In the genomic region with DNA sequence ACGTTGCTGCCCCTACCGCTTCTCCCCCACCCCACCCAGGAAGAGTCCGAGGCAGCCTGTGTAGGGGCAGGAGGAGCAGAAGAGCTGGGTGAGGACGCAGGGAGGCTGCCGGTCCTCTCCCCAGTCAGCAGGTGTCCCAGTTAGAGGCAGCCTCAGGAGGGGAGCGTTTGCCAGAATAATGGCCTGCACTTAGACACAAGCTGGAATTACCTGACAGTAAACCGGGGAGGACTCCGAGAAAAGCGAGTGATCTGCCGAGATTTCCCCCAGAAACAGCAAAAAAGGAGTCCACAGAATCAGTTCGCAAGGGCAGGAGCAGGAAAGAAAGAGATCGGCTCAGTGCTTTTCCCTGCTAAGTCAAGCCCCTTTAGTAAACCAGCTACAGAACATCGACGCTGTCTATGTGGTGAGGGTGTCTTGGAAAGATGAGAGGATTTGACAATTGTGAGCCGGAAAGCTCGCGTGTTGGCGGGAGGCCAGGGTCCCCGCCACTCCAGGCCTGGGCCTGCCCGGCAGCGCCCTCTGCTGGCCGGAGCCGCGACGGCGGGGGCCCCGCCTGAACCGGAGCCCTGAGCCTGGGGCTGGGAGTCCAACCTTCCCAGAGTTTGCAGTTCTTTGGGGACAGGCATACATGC, we compare ENCODE assay signal across 7 cellular contexts. TPM values are rescaled to one million over a fixed set of nuclear protein-coding genes. Genes with fewer than 3 reads are reported as not detected.
DNase-seq lines count a peak whose midpoint lies in the region; ATAC-seq, FAIRE-seq and TF ChIP-seq lines count a peak whose summit lies in the region.

No MANE protein-coding gene starts in this region.

- TF ChIP-seq POLR2A in H1 (IDR thresholded peaks at IDR 0.05; ENCODE audit: control extremely low read depth in 1 of 2, low read depth in 2 of 2, low read length in 2 of 2) = no peak

- peak; percentile 69 for ATAC-seq in GM18498 (IDR thresholded peaks at IDR 0.05; ENCODE audit: unreplicated experiment)
- ATAC-seq in HG03571 (IDR thresholded peaks at IDR 0.05; ENCODE audit: unreplicated experiment) = peak; percentile 69

- no peak overlapping the region; a peak in 1 of 7 replicates for H3K9ac ChIP-seq in H1 (replicated peaks in 1 of 4; ENCODE audit: extremely low read depth in 1 of 4, low read depth in 3 of 4, low read length in 3 of 4)

- H3K4ac ChIP-seq in H1 (replicated peaks; ENCODE audit: insufficient read length, low read depth, low read length) = no peak overlapping the region

- POLR2A ChIA-PET in H1 (lab: Charles Lee; ENCODE audit: partially characterized antibody) = interaction anchor here (0.6 to 1.8 kb wide), 6 partner anchors 9 to 168 kb away, joined by 3 to 5 read pairs (median 4); a partner anchor contains a TSS

- H4K91ac ChIP-seq in H1 (replicated peaks; ENCODE audit: insufficient read length, low read length) = no peak overlapping the region

- no peak overlapping the region for H3K56ac ChIP-seq in H1 (replicated peaks; ENCODE audit: insufficient read length, low read depth, low read length)

- peaks cover 2% of the 10 kb centered on the region; the same call in 1 of the 2 replicates for H3K23me2 ChIP-seq in H1 (ENCODE audit: low read depth, low read length)

- H2AK5ac ChIP-seq in H1 (ENCODE audit: low read depth, low read length) = no peak overlapping the region

- H2BK12ac ChIP-seq in H1 (ENCODE audit: low read depth, low read length) = no peak overlapping the region

- 26% methylated on average over 26 of the region's 28 CpGs; no CpG with 5 or more reads in 1 of the 2 experiments for WGBS in H1 (ENCODE audit: extremely low coverage in 1 of 2, insufficient coverage in 1 of 2, insufficient read length in 1 of 2, insufficient replicate concordance in 2 of 2, low coverage in 1 of 2, low lambda C conversion rate in 2 of 2, missing lambda C conversion rate in 1 of 2), 2 experiments

- 0 out of 2 replicates have a peak overlapping the region, but pooled peaks have one; percentile 80 for H2BK20ac ChIP-seq in H1 (ENCODE audit: low read length)

- peak; percentile 84 to 92 for TF ChIP-seq RAD21 in H1 (IDR thresholded peaks at IDR 0.05 in 1 of 2, conservative IDR thresholded peaks at IDR 0.05 in 1 of 2; ENCODE audit: low read depth in 2 of 2, low read length in 2 of 2)

- no peak overlapping the region for H3K14ac ChIP-seq in H1 (ENCODE audit: insufficient read length)

- peak overlapping the region; percentile 65 for H3K27ac Mint-ChIP-seq in mesothelial cell of epicardium

- H3K79me1 ChIP-seq in H1 (ENCODE audit: low read depth, low read length) = no peaks in the 10 kb centered on the region

- H3K4me1 Mint-ChIP-seq in mesothelial cell of epicardium = peaks cover 19% of the 10 kb centered on the region

- no peaks in the 10 kb centered on the region for H3K36me3 Mint-ChIP-seq in mesothelial cell of epicardium

- CTCF ChIA-PET in H1 (lab: Charles Lee; ENCODE audit: partially characterized antibody) = interaction anchor here (0.6 to 5.9 kb wide), 29 partner anchors 9 to 446 kb away, joined by 3 to 92 read pairs (median 4); a partner anchor contains a TSS

- no peak overlapping the region for H2BK5ac ChIP-seq in H1 (ENCODE audit: low read depth, low read length)

- peak overlapping the region; percentile 53 to 68 for H3K4me2 ChIP-seq in H1 (ENCODE audit: insufficient read depth in 1 of 2, low read depth in 2 of 2, low read length in 2 of 2)

- H3K23ac ChIP-seq in H1 (ENCODE audit: insufficient read length) = no peak overlapping the region

- H3K4me3 ChIP-seq in H1 (ENCODE audit: extremely low read depth in 1 of 4, insufficient read depth in 2 of 4, low read depth in 3 of 4, low read length in 4 of 4) = peak overlapping the region in 3 of 4 experiments; percentile 13 to 44 (median 27); a peak in 4 of 8 replicates

- no peak overlapping the region for H3K27ac ChIP-seq in H1 (ENCODE audit: low read depth, low read length)

- H4K8ac ChIP-seq in H1 (ENCODE audit: extremely low read depth, insufficient read depth, low read length) = no peak overlapping the region

- no peak for FAIRE-seq in H1 (lab: Jason Lieb, UNC)

- H3K79me2 ChIP-seq in H1 (ENCODE audit: control insufficient read depth in 1 of 2, insufficient read depth in 2 of 2, low read length in 2 of 2) = no peaks in the 10 kb centered on the region

- peak overlapping the region; percentile 81 for H3K18ac ChIP-seq in H1 (ENCODE audit: extremely low read depth, low read length)

- H4K5ac ChIP-seq in H1 (ENCODE audit: insufficient read length, low read depth, low read length) = no peak overlapping the region

- no peaks in the 10 kb centered on the region for H4K20me1 ChIP-seq in H1 (replicated peaks in 1 of 2; ENCODE audit: control insufficient read depth in 1 of 2, insufficient read depth in 2 of 2, low read length in 2 of 2)

- no peaks in the 10 kb centered on the region for H3K27me3 Mint-ChIP-seq in mesothelial cell of epicardium (ENCODE audit: low read depth)

- peaks cover 0 to 11% (median 4%) of the 10 kb centered on the region in 4 experiments; a peak in 5 of 7 replicates for H3K4me1 ChIP-seq in H1 (replicated peaks in 1 of 4; ENCODE audit: control insufficient read depth in 3 of 4, insufficient read depth in 4 of 4, low read length in 3 of 4)

- TF ChIP-seq CTCF in H1 (IDR thresholded peaks at IDR 0.05; ENCODE audit: control extremely low read depth in 1 of 3, insufficient read depth in 1 of 3, low read depth in 1 of 3, low read length in 3 of 3) = peak; percentile 92 to 97 (median 96)
- TF ChIP-seq CTCF in mesothelial cell of epicardium (IDR thresholded peaks at IDR 0.05; ENCODE audit: unreplicated experiment) = peak; percentile 99

- peak overlapping the region; percentile 52 for H3K4me3 Mint-ChIP-seq in mesothelial cell of epicardium

- H3K9me3 ChIP-seq in H1 (ENCODE audit: insufficient read depth in 2 of 2, low read depth in 1 of 2, low read length in 1 of 2) = no peaks in the 10 kb centered on the region

- 0 out of 3 replicates have a peak, but pooled peaks of 1 of the 2 experiments have one; percentile 21 for TF ChIP-seq EP300 in H1 (IDR thresholded peaks at IDR 0.05; ENCODE audit: borderline replicate concordance in 1 of 2, low read depth in 2 of 2, low read length in 2 of 2)

- peak overlapping the region; percentile 100 for H2AFZ ChIP-seq in H1 (ENCODE audit: low read length)

- H3K36me3 ChIP-seq in H1 (ENCODE audit: control insufficient read depth in 2 of 4, insufficient read depth in 4 of 4, low read length in 3 of 4) = no peaks in the 10 kb centered on the region

- DNase-seq in NCI-H774 (lab: John Stamatoyannopoulos, UW) (peak; percentile 72), H1 (ENCODE audit: low read depth in 1 of 2, low spot score in 2 of 2) (peak in 1 of 2 experiments; percentile 95), mesothelial cell of epicardium (ENCODE audit: low spot score in 2 of 2, unreplicated experiment in 2 of 2) (peak; percentile 86 to 97)
- peak; percentile 16 for DNase-seq in activated CD8-positive, alpha-beta memory T cell treated with anti-CD3 and anti-CD28 coated beads, Interleukin-2, amount 50 U/mL, for 1 hour (ENCODE audit: extremely low read depth)
- peak; percentile 60 to 64 for DNase-seq in stimulated activated CD8-positive, alpha-beta memory T cell treated with anti-CD3 and anti-CD28 coated beads, Interleukin-15, amount 100 ng/mL, for 48 hours (ENCODE audit: low read depth in 2 of 2)

- H3K9me3 Mint-ChIP-seq in mesothelial cell of epicardium = peaks cover 3% of the 10 kb centered on the region

- no peaks in the 10 kb centered on the region for H3K27me3 ChIP-seq in H1 (replicated peaks in 1 of 4; ENCODE audit: control insufficient read depth in 3 of 4, extremely low read depth in 1 of 4, insufficient read depth in 3 of 4, low read length in 3 of 4)

- H2BK15ac ChIP-seq in H1 (ENCODE audit: low read length) = peak overlapping the region; percentile 99; the same call in 1 of the 2 replicates

- H2BK120ac ChIP-seq in H1 (replicated peaks; ENCODE audit: low read depth, low read length) = no peak overlapping the region

RNA-seq across cellular contexts. Expression of a gene that starts 17.7 kb away (rescaled TPM):
- total RNA-seq in H1 (2021; fragmentation: NEBNext Ultra II Directional; extraction: Animal tissue kit (Norgen Biotek cat#: 25700)) = not detected in 2 replicates
- 0.11 TPM in 1 of 2 replicates, not detected in the other for polyA plus RNA-seq in H1 (2011; rRNA removed)
- 0.13 TPM for polyA plus RNA-seq in H1 (2011; cell fraction: cytosol; rRNA removed)
- not detected for polyA plus RNA-seq in H1 (2011; cell fraction: nucleus; rRNA removed)
- not detected in 4 replicates for polyA plus RNA-seq in H1 (2012, experiment 1 of 2)
- not detected for polyA plus RNA-seq in H1 (2012, experiment 2 of 2)
- polyA plus RNA-seq in H1 (2013, experiment 1 of 2) = not detected
- not detected for polyA plus RNA-seq in H1 (2013, experiment 2 of 2)
- 0.16 TPM in 1 of 2 replicates, not detected in the other for polyA minus RNA-seq in H1 (2011; rRNA and poly(A)+ RNA removed)
- not detected for polyA minus RNA-seq in H1 (2011; cell fraction: cytosol; rRNA and poly(A)+ RNA removed)
- not detected for polyA minus RNA-seq in H1 (2011; cell fraction: nucleus; rRNA and poly(A)+ RNA removed)
- 0.31 to 0.38 TPM (median 0.32 TPM) in 3 replicates for total RNA-seq in mesothelial cell of epicardium

RNA-seq across cellular contexts. Expression of a gene that starts 22.9 kb away (rescaled TPM):
- 21.6 and 22.7 TPM in 2 replicates for total RNA-seq in H1 (2021; fragmentation: NEBNext Ultra II Directional; extraction: Animal tissue kit (Norgen Biotek cat#: 25700))
- 15.2 and 24.9 TPM in 2 replicates for polyA plus RNA-seq in H1 (2011; rRNA removed)
- 17.9 TPM for polyA plus RNA-seq in H1 (2011; cell fraction: cytosol; rRNA removed)
- polyA plus RNA-seq in H1 (2011; cell fraction: nucleus; rRNA removed) = 12.9 TPM
- 20.3 to 23.4 TPM (median 21.1 TPM) in 4 replicates for polyA plus RNA-seq in H1 (2012, experiment 1 of 2)
- polyA plus RNA-seq in H1 (2012, experiment 2 of 2) = 17.4 TPM
- polyA plus RNA-seq in H1 (2013, experiment 1 of 2) = 18.7 TPM
- 19.4 TPM for polyA plus RNA-seq in H1 (2013, experiment 2 of 2)
- polyA minus RNA-seq in H1 (2011; rRNA and poly(A)+ RNA removed) = 22.3 and 25.4 TPM in 2 replicates
- 10.3 TPM for polyA minus RNA-seq in H1 (2011; cell fraction: cytosol; rRNA and poly(A)+ RNA removed)
- 6.5 TPM for polyA minus RNA-seq in H1 (2011; cell fraction: nucleus; rRNA and poly(A)+ RNA removed)
- total RNA-seq in mesothelial cell of epicardium = 5.4 to 6.4 TPM (median 5.4 TPM) in 3 replicates

RNA-seq across cellular contexts. Expression of a gene that starts 33.7 kb away (rescaled TPM):
- total RNA-seq in H1 (2021; fragmentation: NEBNext Ultra II Directional; extraction: Animal tissue kit (Norgen Biotek cat#: 25700)) = 216 and 218 TPM in 2 replicates
- polyA plus RNA-seq in H1 (2011; rRNA removed) = 356 and 477 TPM in 2 replicates
- 212 TPM for polyA plus RNA-seq in H1 (2011; cell fraction: cytosol; rRNA removed)
- 149 TPM for polyA plus RNA-seq in H1 (2011; cell fraction: nucleus; rRNA removed)
- polyA plus RNA-seq in H1 (2012, experiment 1 of 2) = 170 to 347 TPM (median 216 TPM) in 4 replicates
- polyA plus RNA-seq in H1 (2012, experiment 2 of 2) = 178 TPM
- 337 TPM for polyA plus RNA-seq in H1 (2013, experiment 1 of 2)
- 332 TPM for polyA plus RNA-seq in H1 (2013, experiment 2 of 2)
- polyA minus RNA-seq in H1 (2011; rRNA and poly(A)+ RNA removed) = 17.2 and 27.2 TPM in 2 replicates
- 64.3 TPM for polyA minus RNA-seq in H1 (2011; cell fraction: cytosol; rRNA and poly(A)+ RNA removed)
- polyA minus RNA-seq in H1 (2011; cell fraction: nucleus; rRNA and poly(A)+ RNA removed) = 68.1 TPM
- total RNA-seq in mesothelial cell of epicardium = 169 to 171 TPM (median 169 TPM) in 3 replicates

RNA-seq across cellular contexts. Expression of a gene that starts 51.5 kb away (rescaled TPM):
- total RNA-seq in H1 (2021; fragmentation: NEBNext Ultra II Directional; extraction: Animal tissue kit (Norgen Biotek cat#: 25700)) = 31.3 and 33.4 TPM in 2 replicates
- 24.7 and 27.0 TPM in 2 replicates for polyA plus RNA-seq in H1 (2011; rRNA removed)
- 26.3 TPM for polyA plus RNA-seq in H1 (2011; cell fraction: cytosol; rRNA removed)
- polyA plus RNA-seq in H1 (2011; cell fraction: nucleus; rRNA removed) = 55.3 TPM
- 23.7 to 28.8 TPM (median 25.0 TPM) in 4 replicates for polyA plus RNA-seq in H1 (2012, experiment 1 of 2)
- 5.0 TPM for polyA plus RNA-seq in H1 (2012, experiment 2 of 2)
- 21.7 TPM for polyA plus RNA-seq in H1 (2013, experiment 1 of 2)
- polyA plus RNA-seq in H1 (2013, experiment 2 of 2) = 19.7 TPM
- polyA minus RNA-seq in H1 (2011; rRNA and poly(A)+ RNA removed) = 51.1 and 53.2 TPM in 2 replicates
- polyA minus RNA-seq in H1 (2011; cell fraction: cytosol; rRNA and poly(A)+ RNA removed) = 25.7 TPM
- polyA minus RNA-seq in H1 (2011; cell fraction: nucleus; rRNA and poly(A)+ RNA removed) = 62.1 TPM
- 44.4 to 48.3 TPM (median 44.7 TPM) in 3 replicates for total RNA-seq in mesothelial cell of epicardium
